Comparison of ENCODE assay signal across 15 cellular contexts in genomic region chr2:241011751-241012510, GRCh38. TPM values are rescaled to one million over a fixed set of nuclear protein-coding genes. Genes with fewer than 3 reads are reported as not detected.
DNase-seq lines count a peak whose midpoint lies in the region; ATAC-seq and TF ChIP-seq lines count a peak whose summit lies in the region.
"Had no signal": no experiment of that assay in that cellular context is flagged by ENCODE, and none has a peak within 500 bp of the region (broad histone marks: within the 10 kb centered on the region; RNA-seq: fewer than 3 reads in every experiment).

No MANE protein-coding gene starts in this region.

- peaks cover 16% of the 10 kb centered on the region for H3K4me1 Mint-ChIP-seq in activated naive CD8-positive, alpha-beta T cell treated with anti-CD3 and anti-CD28 coated beads, Interleukin-2, amount 10 ng/mL, durations not matched to agents 7 days and 5 days
- peaks cover 16 to 44% (median 34%) of the 10 kb centered on the region in 7 donors for H3K4me1 Mint-ChIP-seq in naive thymus-derived CD4-positive, alpha-beta T cell
- H3K4me1 Mint-ChIP-seq in type B pancreatic cell (ENCODE audit: unreplicated experiment): peaks cover 13% of the 10 kb centered on the region

- H3K4me3 Mint-ChIP-seq in activated naive CD8-positive, alpha-beta T cell treated with anti-CD3 and anti-CD28 coated beads, Interleukin-2, amount 10 ng/mL, durations not matched to agents 7 days and 5 days: no peak overlapping the region
- peak overlapping the region in 9 of 10 donors; percentile 6 to 73 (median 44) for H3K4me3 Mint-ChIP-seq in naive thymus-derived CD4-positive, alpha-beta T cell
- H3K4me3 Mint-ChIP-seq in type B pancreatic cell: no peak overlapping the region

- peak overlapping the region; percentile 46 for H3K27ac Mint-ChIP-seq in activated naive CD8-positive, alpha-beta T cell treated with anti-CD3 and anti-CD28 coated beads, Interleukin-2, amount 10 ng/mL, durations not matched to agents 7 days and 5 days
- peak overlapping the region in 8 of 9 donors; percentile 25 to 92 (median 72) for H3K27ac Mint-ChIP-seq in naive thymus-derived CD4-positive, alpha-beta T cell
- H3K27ac Mint-ChIP-seq in type B pancreatic cell: no peak overlapping the region

- POLR2A ChIA-PET in activated naive CD8-positive, alpha-beta T cell treated with anti-CD3 and anti-CD28 coated beads, Interleukin-2, amount 10 ng/mL, durations not matched to agents 7 days and 5 days (lab: Charles Lee): interaction anchor here (0.5 kb wide), 1 partner anchor 38 kb away, joined by 3 read pairs; no protein-coding TSS in a partner anchor
- POLR2A ChIA-PET in naive thymus-derived CD4-positive, alpha-beta T cell (lab: Charles Lee): no interaction called here

- peaks cover 38% of the 10 kb centered on the region for H3K4me1 ChIP-seq in left ventricle myocardium inferior
- peaks cover 3 to 36% of the 10 kb centered on the region in 2 donors for H3K4me1 ChIP-seq in naive thymus-derived CD4-positive, alpha-beta T cell (ENCODE audit: control insufficient read depth in 2 of 2, insufficient read depth in 2 of 2, low read length in 2 of 2)

- TF ChIP-seq CTCF in left ventricle myocardium inferior (IDR thresholded peaks at IDR 0.05; ENCODE audit: borderline replicate concordance) (no peak), type B pancreatic cell (conservative IDR thresholded peaks at IDR 0.05) (no peak)

- H3K27ac ChIP-seq in left ventricle myocardium inferior (replicated peaks): no peak overlapping the region
- H3K27ac ChIP-seq in naive thymus-derived CD4-positive, alpha-beta T cell (ENCODE audit: low read depth, low read length): peak overlapping the region; percentile 54
- H3K27ac ChIP-seq: tibial artery had no signal

- no peaks in the 10 kb centered on the region for H3K36me3 ChIP-seq in left ventricle myocardium inferior
- no peaks in the 10 kb centered on the region for H3K36me3 ChIP-seq in naive thymus-derived CD4-positive, alpha-beta T cell (ENCODE audit: control insufficient read depth in 2 of 3, insufficient read depth in 3 of 3, low read length in 3 of 3)
- H3K36me3 ChIP-seq: tibial artery had no signal

- H3K27me3 ChIP-seq in left ventricle myocardium inferior (ENCODE audit: low read depth): no peaks in the 10 kb centered on the region
- no peaks in the 10 kb centered on the region for H3K27me3 ChIP-seq in naive thymus-derived CD4-positive, alpha-beta T cell (ENCODE audit: control insufficient read depth in 2 of 2, insufficient read depth in 2 of 2, low read length in 2 of 2)
- H3K27me3 ChIP-seq: tibial artery had no signal

- ATAC-seq in Right ventricle myocardium inferior: no peak
- peak; percentile 9 for ATAC-seq in activated naive CD8-positive, alpha-beta T cell treated with anti-CD3 and anti-CD28 coated beads, Interleukin-2, amount 10 ng/mL, durations not matched to agents 7 days and 5 days (ENCODE audit: low read depth)
- peak; percentile 26 for ATAC-seq in naive thymus-derived CD4-positive, alpha-beta T cell
- no peak for ATAC-seq in GM18907 (IDR thresholded peaks at IDR 0.05; ENCODE audit: unreplicated experiment)
- ATAC-seq in HG02571 (IDR thresholded peaks at IDR 0.05; ENCODE audit: unreplicated experiment): no peak

- H3K36me3 Mint-ChIP-seq in activated naive CD8-positive, alpha-beta T cell treated with anti-CD3 and anti-CD28 coated beads, Interleukin-2, amount 10 ng/mL, durations not matched to agents 7 days and 5 days: no peaks in the 10 kb centered on the region
- no peaks in the 10 kb centered on the region for H3K36me3 Mint-ChIP-seq in naive thymus-derived CD4-positive, alpha-beta T cell
- peaks cover 16% of the 10 kb centered on the region for H3K36me3 Mint-ChIP-seq in type B pancreatic cell

- intact Hi-C loops in Right ventricle myocardium inferior (cut with DNase I) (no loop called here), left ventricle myocardium inferior (cut with micrococcal nuclease) (no loop called here)
- intact Hi-C loops in naive thymus-derived CD4-positive, alpha-beta T cell (cut with micrococcal nuclease): loop anchor here in 1 of 2 donors (5.0 to 10.0 kb wide), 3 partner anchors 35 to 205 kb away; no protein-coding TSS in a partner anchor

- no peaks in the 10 kb centered on the region for H3K9me3 ChIP-seq in left ventricle myocardium inferior (replicated peaks)
- no peaks in the 10 kb centered on the region for H3K9me3 ChIP-seq in naive thymus-derived CD4-positive, alpha-beta T cell (ENCODE audit: control insufficient read depth in 2 of 3, low read length in 3 of 3)
- H3K9me3 ChIP-seq: tibial artery had no signal

- no peak overlapping the region for H3K4me3 ChIP-seq in left ventricle myocardium inferior
- no peak overlapping the region for H3K4me3 ChIP-seq in naive thymus-derived CD4-positive, alpha-beta T cell (ENCODE audit: low read length)
- H3K4me3 ChIP-seq: coronary artery, tibial artery had no signal

- CTCF ChIA-PET in naive thymus-derived CD4-positive, alpha-beta T cell (lab: Charles Lee): interaction anchor here (0.7 kb wide), 1 partner anchor 65 kb away, joined by 3 read pairs; no protein-coding TSS in a partner anchor

- peak; percentile 50 for DNase-seq in Right ventricle myocardium inferior (ENCODE audit: missing footprints)
- DNase-seq in left ventricle myocardium inferior: no peak
- peak; percentile 34 for DNase-seq in activated naive CD8-positive, alpha-beta T cell treated with anti-CD3 and anti-CD28 coated beads, Interleukin-2, amount 10 ng/mL, durations not matched to agents 7 days and 5 days
- DNase-seq in naive thymus-derived CD4-positive, alpha-beta T cell: peak in 1 of 9 donors; percentile 19
- DNase-seq in type B pancreatic cell (ENCODE audit: extremely low spot score, unreplicated experiment): peak; percentile 60
- no peak for DNase-seq in NCI-H524 treated with DMSO at 0.1 percent for 48 hours (lab: John Stamatoyannopoulos, UW)
- DNase-seq: DMS79; NCI-H2081; NCI-H748 treated with DMSO at 0.1 percent for 48 hours; nucleus accumbens; stimulated activated CD4-positive, alpha-beta T cell treated with anti-CD3 and anti-CD28 coated beads, Interleukin-12 subunit alpha, Interleukin-12 subunit beta, amount 100 ng/mL, for 4 hours; tibial artery had no signal

- H3K9me3 Mint-ChIP-seq in activated naive CD8-positive, alpha-beta T cell treated with anti-CD3 and anti-CD28 coated beads, Interleukin-2, amount 10 ng/mL, durations not matched to agents 7 days and 5 days: no peaks in the 10 kb centered on the region
- H3K9me3 Mint-ChIP-seq in naive thymus-derived CD4-positive, alpha-beta T cell: no peaks in the 10 kb centered on the region
- no peaks in the 10 kb centered on the region for H3K9me3 Mint-ChIP-seq in type B pancreatic cell

- no peaks in the 10 kb centered on the region for H3K27me3 Mint-ChIP-seq in activated naive CD8-positive, alpha-beta T cell treated with anti-CD3 and anti-CD28 coated beads, Interleukin-2, amount 10 ng/mL, durations not matched to agents 7 days and 5 days
- H3K27me3 Mint-ChIP-seq in naive thymus-derived CD4-positive, alpha-beta T cell: peaks cover 0 to 10% (median 0%) of the 10 kb centered on the region in 5 donors
- no peaks in the 10 kb centered on the region for H3K27me3 Mint-ChIP-seq in type B pancreatic cell

RNA-seq across cellular contexts. Expression of gene SNED1, which starts 13.5 kb away (rescaled TPM):
- total RNA-seq in Right ventricle myocardium inferior (6.7 TPM), left ventricle myocardium inferior (6.1 TPM), type B pancreatic cell (ENCODE audit: low replicate concordance) (9.7 and 140 TPM in 2 replicates)
- total RNA-seq in activated naive CD8-positive, alpha-beta T cell treated with anti-CD3 and anti-CD28 coated beads, Interleukin-2, amount 10 ng/mL, durations not matched to agents 7 days and 5 days: 10 to 100 TPM; 14.5 to 18.7 TPM
- total RNA-seq in naive thymus-derived CD4-positive, alpha-beta T cell: 100 to 1,000 TPM in 1 of 5 experiments, 10 to 100 TPM in 4; 20.3 to 120 (median 56.3) TPM
- 1 to 10 TPM; 1.0 to 1.4 TPM for polyA plus RNA-seq in naive thymus-derived CD4-positive, alpha-beta T cell

Comparison
In these comparisons a context has a peak if more than half of its experiments do, and no peak if none do; other contexts are left out.
1. DNase-seq: peak in Right ventricle myocardium inferior (single experiment), activated naive CD8-positive, alpha-beta T cell treated with anti-CD3 and anti-CD28 coated beads, Interleukin-2, amount 10 ng/mL, durations not matched to agents 7 days and 5 days (single experiment) and type B pancreatic cell (single experiment); none in left ventricle myocardium inferior (single experiment) and NCI-H524 treated with DMSO at 0.1 percent for 48 hours (single experiment).
2. ATAC-seq: peak in activated naive CD8-positive, alpha-beta T cell treated with anti-CD3 and anti-CD28 coated beads, Interleukin-2, amount 10 ng/mL, durations not matched to agents 7 days and 5 days (single experiment) and naive thymus-derived CD4-positive, alpha-beta T cell (single experiment); none in Right ventricle myocardium inferior (single experiment), GM18907 (single experiment) and HG02571 (single experiment).
3. H3K4me3 Mint-ChIP-seq: peak in naive thymus-derived CD4-positive, alpha-beta T cell (9 of 10); none in activated naive CD8-positive, alpha-beta T cell treated with anti-CD3 and anti-CD28 coated beads, Interleukin-2, amount 10 ng/mL, durations not matched to agents 7 days and 5 days (single experiment) and type B pancreatic cell (single experiment).